ENCODE assay signal across 12 cellular contexts in genomic region chr4:89586864-89587263, GRCh38.
A peak's percentile ranks its signal among the peaks of the same experiment; 100 is the strongest.
DNase-seq lines count a peak whose midpoint lies in the region; ATAC-seq, FAIRE-seq and TF ChIP-seq lines count a peak whose summit lies in the region.
"Had no signal": no experiment of that assay in that cellular context is flagged by ENCODE, and none has a peak within 500 bp of the region (broad histone marks: within the 10 kb centered on the region; RNA-seq: fewer than 3 reads in every experiment).

No MANE protein-coding gene starts in this region.

- peak; percentile 43 for DNase-seq in NCI-H2171 treated with DMSO at 0.1 percent for 48 hours (lab: John Stamatoyannopoulos, UW)
- DNase-seq in NCI-H2171 (lab: John Stamatoyannopoulos, UW), result no peak
- peak; percentile 3 for DNase-seq in NCI-H2081 treated with DMSO at 0.1 percent for 48 hours (lab: John Stamatoyannopoulos, UW)
- peak; percentile 27 to 35 for DNase-seq in cardiac fibroblast (ENCODE audit: low read depth in 2 of 2)
- DNase-seq in progenitor cell of endocrine pancreas (ENCODE audit: low spot score, unreplicated experiment), result no peak
- DNase-seq in cerebellar nuclear complex (lab: John Stamatoyannopoulos, UW), result no peak
- no peak for DNase-seq in H54 (ENCODE audit: insufficient read length, low spot score)
- DNase-seq in CD4-positive, alpha-beta T cell, result no peak
- DNase-seq: C1 segment of cervical spinal cord, sigmoid colon, T-cell had no signal

- no peak for FAIRE-seq in H54 (lab: Jason Lieb, UNC)

- ATAC-seq in CD4-positive, alpha-beta T cell (ENCODE audit: poor library complexity), result no peak
- ATAC-seq: T-cell had no signal

- no peaks in the 10 kb centered on the region for H3K9me3 ChIP-seq in CD4-positive, alpha-beta T cell (ENCODE audit: control insufficient read depth, low read length)
- H3K9me3 ChIP-seq: sigmoid colon, suprapubic skin had no signal

- no peak overlapping the region for H3K4me3 ChIP-seq in cardiac fibroblast (replicated peaks in 1 of 2; ENCODE audit: low read depth in 2 of 2, low read length in 2 of 2)
- H3K4me3 ChIP-seq: sigmoid colon, suprapubic skin had no signal

- no peak overlapping the region for H3K27ac Mint-ChIP-seq in progenitor cell of endocrine pancreas
- H3K27ac Mint-ChIP-seq in CD4-positive, alpha-beta T cell, result no peak overlapping the region
- H3K27ac Mint-ChIP-seq: T-cell had no signal

- peaks cover 17% of the 10 kb centered on the region for H3K4me1 Mint-ChIP-seq in progenitor cell of endocrine pancreas (ENCODE audit: low read depth)
- H3K4me1 Mint-ChIP-seq in CD4-positive, alpha-beta T cell (ENCODE audit: low read depth), result no peaks in the 10 kb centered on the region
- H3K4me1 Mint-ChIP-seq: T-cell had no signal

- no peaks in the 10 kb centered on the region for H3K27me3 Mint-ChIP-seq in progenitor cell of endocrine pancreas
- peaks cover 14% of the 10 kb centered on the region for H3K27me3 Mint-ChIP-seq in CD4-positive, alpha-beta T cell

- no peak overlapping the region for H3K4me3 Mint-ChIP-seq in progenitor cell of endocrine pancreas (ENCODE audit: low read depth)
- H3K4me3 Mint-ChIP-seq in CD4-positive, alpha-beta T cell, result no peak overlapping the region
- H3K4me3 Mint-ChIP-seq: T-cell had no signal

- intact Hi-C loops in CD4-positive, alpha-beta T cell (cut with DNase I, micrococcal nuclease), result loop anchor here in 1 of 2 experiments (5.0 kb wide), 1 partner anchor 315 kb away; no protein-coding TSS in a partner anchor

- no peak overlapping the region for H3K27ac ChIP-seq in CD4-positive, alpha-beta T cell (ENCODE audit: low read depth, low read length)
- H3K27ac ChIP-seq: sigmoid colon, suprapubic skin had no signal

- CTCF ChIA-PET in CD4-positive, alpha-beta T cell (lab: Charles Lee), result no interaction called here

- no peaks in the 10 kb centered on the region for H3K27me3 ChIP-seq in CD4-positive, alpha-beta T cell (ENCODE audit: control insufficient read depth, insufficient read depth, low read length)
- H3K27me3 ChIP-seq: sigmoid colon, suprapubic skin had no signal

- no peak for TF ChIP-seq POLR2A in H54 (IDR thresholded peaks at IDR 0.05; ENCODE audit: low read depth, low read length)

- POLR2A ChIA-PET in CD4-positive, alpha-beta T cell (lab: Charles Lee), result no interaction called here

- no peaks in the 10 kb centered on the region for H3K36me3 Mint-ChIP-seq in progenitor cell of endocrine pancreas (ENCODE audit: insufficient read depth)
- no peaks in the 10 kb centered on the region for H3K36me3 Mint-ChIP-seq in CD4-positive, alpha-beta T cell (ENCODE audit: low read depth)
- H3K36me3 Mint-ChIP-seq: T-cell had no signal

- TF ChIP-seq CTCF in cardiac fibroblast (IDR thresholded peaks at IDR 0.05; ENCODE audit: low read depth, low read length) (peak; percentile 8), progenitor cell of endocrine pancreas (IDR thresholded peaks at IDR 0.05; ENCODE audit: unreplicated experiment) (peak; percentile 18)
- no peak for TF ChIP-seq CTCF in CD4-positive, alpha-beta T cell (IDR thresholded peaks at IDR 0.05)

- peaks cover 11% of the 10 kb centered on the region for H3K9me3 Mint-ChIP-seq in progenitor cell of endocrine pancreas (ENCODE audit: low read depth)
- H3K9me3 Mint-ChIP-seq in CD4-positive, alpha-beta T cell, result no peaks in the 10 kb centered on the region

Comparison
In these comparisons a context has a peak if more than half of its experiments do, and no peak if none do; other contexts are left out.
1. DNase-seq: peak in NCI-H2171 treated with DMSO at 0.1 percent for 48 hours (single experiment), NCI-H2081 treated with DMSO at 0.1 percent for 48 hours (single experiment) and cardiac fibroblast (2 of 2); none in NCI-H2171 (single experiment), progenitor cell of endocrine pancreas (single experiment), cerebellar nuclear complex (0 of 2), H54 (single experiment) and CD4-positive, alpha-beta T cell (0 of 10).